ENCODE assay signal across 8 cellular contexts in the genomic region with DNA sequence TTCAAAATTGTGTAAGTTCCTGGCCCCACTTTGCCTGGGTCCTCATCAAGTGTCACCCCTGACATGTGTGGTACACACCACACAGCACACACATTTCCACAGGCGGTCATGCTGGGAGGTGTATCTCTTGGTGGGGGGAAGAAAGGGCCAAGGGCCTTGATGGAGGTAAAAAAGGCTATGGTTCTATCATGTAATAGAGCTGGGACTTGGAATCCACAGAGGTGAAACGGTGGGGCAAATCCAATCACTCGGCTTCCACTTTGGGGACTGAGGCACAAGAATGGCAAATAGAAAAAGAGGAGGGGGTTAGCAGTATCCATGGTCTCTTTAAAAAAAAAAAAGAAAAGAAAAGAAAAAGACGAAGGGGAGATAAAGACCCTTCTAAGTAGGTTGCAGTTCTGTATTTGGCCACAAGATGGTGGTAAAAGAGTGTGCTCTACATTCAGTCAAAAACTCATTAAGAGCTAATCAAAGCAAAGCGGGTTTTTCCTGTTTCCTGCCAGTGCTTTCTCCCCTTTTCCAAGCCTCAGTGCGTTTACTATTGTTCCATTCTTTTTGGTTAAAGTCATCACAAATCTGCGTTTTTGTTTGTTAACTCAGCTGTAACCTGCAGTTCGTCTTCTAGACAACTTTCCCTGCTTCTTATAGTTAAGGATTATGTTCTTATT. TPM values are rescaled to one million over a fixed set of nuclear protein-coding genes. Genes with fewer than 3 reads are reported as not detected.
DNase-seq lines count a peak whose midpoint lies in the region; ATAC-seq and TF ChIP-seq lines count a peak whose summit lies in the region.

No MANE protein-coding gene starts in this region.

- H3K27ac Mint-ChIP-seq in activated CD8-positive, alpha-beta T cell treated with anti-CD3 and anti-CD28 coated beads for 36 hours: no peak overlapping the region
- peak overlapping the region; percentile 95 for H3K27ac Mint-ChIP-seq in progenitor cell of endocrine pancreas

- no peaks in the 10 kb centered on the region for H3K27me3 Mint-ChIP-seq in activated CD8-positive, alpha-beta T cell treated with anti-CD3 and anti-CD28 coated beads for 36 hours
- peaks cover 2% of the 10 kb centered on the region for H3K27me3 Mint-ChIP-seq in progenitor cell of endocrine pancreas

- peak; percentile 14 for DNase-seq in stimulated activated CD4-positive, alpha-beta T cell treated with anti-CD3 and anti-CD28 coated beads, Interleukin-4, amount 100 ng/mL, for 24 hours
- no peak for DNase-seq in stimulated activated CD4-positive, alpha-beta T cell treated with anti-CD3 and anti-CD28 coated beads, Interleukin-4, amount 100 ng/mL, for 4 hours
- DNase-seq in NCI-H146 treated with DMSO at 0.1 percent for 48 hours (lab: John Stamatoyannopoulos, UW; ENCODE audit: unreplicated experiment) (peak; percentile 39), glomerular visceral epithelial cell (ENCODE audit: extremely low spot score) (peak; percentile 36), progenitor cell of endocrine pancreas (ENCODE audit: low spot score, unreplicated experiment) (no peak)
- DNase-seq in activated CD8-positive, alpha-beta T cell treated with anti-CD3 and anti-CD28 coated beads for 36 hours: no peak

- POLR2A ChIA-PET in activated CD8-positive, alpha-beta T cell treated with anti-CD3 and anti-CD28 coated beads for 36 hours (lab: Charles Lee): no interaction called here

- intact Hi-C loops in activated CD8-positive, alpha-beta T cell treated with anti-CD3 and anti-CD28 coated beads for 36 hours (cut with micrococcal nuclease): loop anchor here (5.0 kb wide), 1 partner anchor 104 kb away; a partner anchor contains a TSS

- no peak for ATAC-seq in activated CD8-positive, alpha-beta T cell treated with anti-CD3 and anti-CD28 coated beads for 36 hours
- ATAC-seq in GM21786 (IDR thresholded peaks at IDR 0.05; ENCODE audit: unreplicated experiment) (no peak), HG02610 (IDR thresholded peaks at IDR 0.05; ENCODE audit: unreplicated experiment) (no peak)

- peak; percentile 79 for TF ChIP-seq CTCF in activated CD8-positive, alpha-beta T cell treated with anti-CD3 and anti-CD28 coated beads for 36 hours (IDR thresholded peaks at IDR 0.05)
- TF ChIP-seq CTCF in progenitor cell of endocrine pancreas (IDR thresholded peaks at IDR 0.05; ENCODE audit: unreplicated experiment): peak; percentile 78

- no peaks in the 10 kb centered on the region for H3K36me3 Mint-ChIP-seq in activated CD8-positive, alpha-beta T cell treated with anti-CD3 and anti-CD28 coated beads for 36 hours (ENCODE audit: low read depth)
- H3K36me3 Mint-ChIP-seq in progenitor cell of endocrine pancreas (ENCODE audit: insufficient read depth): no peaks in the 10 kb centered on the region

- peaks cover 1% of the 10 kb centered on the region for H3K9me3 Mint-ChIP-seq in activated CD8-positive, alpha-beta T cell treated with anti-CD3 and anti-CD28 coated beads for 36 hours
- peaks cover 15% of the 10 kb centered on the region for H3K9me3 Mint-ChIP-seq in progenitor cell of endocrine pancreas (ENCODE audit: low read depth)

- CTCF ChIA-PET in activated CD8-positive, alpha-beta T cell treated with anti-CD3 and anti-CD28 coated beads for 36 hours (lab: Charles Lee): interaction anchor here (0.6 to 2.0 kb wide), 36 partner anchors 10 to 451 kb away, joined by 3 to 28 read pairs (median 4); a partner anchor contains a TSS

- H3K4me3 Mint-ChIP-seq in activated CD8-positive, alpha-beta T cell treated with anti-CD3 and anti-CD28 coated beads for 36 hours: peak overlapping the region; percentile 28
- peak overlapping the region; percentile 35 for H3K4me3 Mint-ChIP-seq in progenitor cell of endocrine pancreas (ENCODE audit: low read depth)

- H3K4me1 Mint-ChIP-seq in activated CD8-positive, alpha-beta T cell treated with anti-CD3 and anti-CD28 coated beads for 36 hours (ENCODE audit: low read depth): peaks cover 18% of the 10 kb centered on the region
- peaks cover 10% of the 10 kb centered on the region for H3K4me1 Mint-ChIP-seq in progenitor cell of endocrine pancreas (ENCODE audit: low read depth)

RNA-seq across cellular contexts. Expression of a gene that starts 37.0 kb away (rescaled TPM):
- total RNA-seq in activated CD8-positive, alpha-beta T cell treated with anti-CD3 and anti-CD28 coated beads for 36 hours: 10 to 100 TPM; 42.9 to 45.5 TPM
- 79.8 and 82.5 TPM in 2 replicates for total RNA-seq in progenitor cell of endocrine pancreas

Comparison
In these comparisons a context has a peak if more than half of its experiments do, and no peak if none do; other contexts are left out.
1. DNase-seq: peak in stimulated activated CD4-positive, alpha-beta T cell treated with anti-CD3 and anti-CD28 coated beads, Interleukin-4, amount 100 ng/mL, for 24 hours (single experiment), NCI-H146 treated with DMSO at 0.1 percent for 48 hours (single experiment) and glomerular visceral epithelial cell (single experiment); none in stimulated activated CD4-positive, alpha-beta T cell treated with anti-CD3 and anti-CD28 coated beads, Interleukin-4, amount 100 ng/mL, for 4 hours (0 of 2), activated CD8-positive, alpha-beta T cell treated with anti-CD3 and anti-CD28 coated beads for 36 hours (single experiment) and progenitor cell of endocrine pancreas (single experiment).